25 cellular contexts compared by ENCODE assay signal in the genomic region with DNA sequence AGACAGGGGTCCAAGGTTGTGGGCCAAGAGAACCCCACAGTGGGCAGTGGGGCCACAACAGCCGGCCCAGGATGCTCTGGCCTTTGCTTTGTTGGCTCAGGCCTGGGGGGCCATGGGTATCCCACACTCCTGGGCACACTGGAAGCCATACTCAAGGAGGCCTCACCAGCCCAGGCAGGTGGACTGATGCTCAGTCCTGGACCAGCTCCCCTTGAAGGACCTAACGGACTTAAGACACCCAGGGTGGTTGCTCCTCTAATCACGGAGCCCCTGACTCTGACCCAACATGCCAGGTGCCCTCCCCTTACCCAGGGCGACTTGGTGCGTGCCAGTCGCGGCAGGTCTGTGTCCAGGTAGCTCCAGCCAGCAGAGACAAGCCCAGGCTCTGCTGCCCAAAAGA. TPM values are rescaled to one million over a fixed set of nuclear protein-coding genes. Genes with fewer than 3 reads are reported as not detected.
"Had no signal": no experiment of that assay in that cellular context is flagged by ENCODE, and none has a peak within 500 bp of the region (broad histone marks: within the 10 kb centered on the region; RNA-seq: fewer than 3 reads in every experiment).

No MANE protein-coding gene starts in this region.

- H3K27me3 ChIP-seq: ascending aorta, heart right ventricle, tibial artery had no signal

- H3K9me3 ChIP-seq: ascending aorta, tibial artery had no signal

- DNase-seq: activated CD4-positive, alpha-beta memory T cell treated with anti-CD3 and anti-CD28 coated beads for 36 hours; activated CD4-positive, alpha-beta T cell treated with anti-CD3 and anti-CD28 coated beads for 48 hours; activated T-cell treated with anti-CD3 and anti-CD28 coated beads, Interleukin-2, amount 50 U/mL, for 48 hours; brain microvascular endothelial cell; central memory CD4-positive, alpha-beta T cell; effector CD4-positive, alpha-beta T cell; erythroblast; foreskin fibroblast; heart right ventricle; islet precursor cell; left cardiac atrium; mesendoderm; naive B cell; occipital lobe; retina; stimulated activated CD4-positive, alpha-beta T cell treated with anti-CD3 and anti-CD28 coated beads, Interleukin-4, amount 100 ng/mL, for 24 hours; stimulated activated naive CD4-positive, alpha-beta T cell treated with Interleukin-2 at 50 U/mL for 16 hours had no signal

- H3K36me3 ChIP-seq: ascending aorta, brain microvascular endothelial cell, tibial artery had no signal

- H3K4me3 ChIP-seq: ascending aorta, coronary artery, heart right ventricle, tibial artery had no signal

- H3K27ac ChIP-seq: ascending aorta, brain microvascular endothelial cell, coronary artery, heart right ventricle, tibial artery had no signal

- ATAC-seq: heart right ventricle, left cardiac atrium had no signal

RNA-seq across cellular contexts. Expression of gene CFAP99, which starts 51.1 kb away (rescaled TPM):
- total RNA-seq: activated CD4-positive, alpha-beta memory T cell treated with anti-CD3 and anti-CD28 coated beads for 36 hours; ascending aorta; heart right ventricle; left cardiac atrium; lower leg skin; occipital lobe; subcutaneous adipose tissue; urinary bladder had no signal
- polyA plus RNA-seq: fibroblast of lung, heart right ventricle, neural cell had no signal
